In genomic region chr6:73747293-73747692, GRCh38 we compare ENCODE assay signal across 11 cellular contexts. TPM values are rescaled to one million over a fixed set of nuclear protein-coding genes. Genes with fewer than 3 reads are reported as not detected.
DNase-seq lines count a peak whose midpoint lies in the region; ATAC-seq and TF ChIP-seq lines count a peak whose summit lies in the region.
"Had no signal": no experiment of that assay in that cellular context is flagged by ENCODE, and none has a peak within 500 bp of the region (broad histone marks: within the 10 kb centered on the region; RNA-seq: fewer than 3 reads in every experiment).

No MANE protein-coding gene starts in this region.

- no peak overlapping the region for H3K4me3 Mint-ChIP-seq in neural progenitor cell

- H3K27me3 ChIP-seq in neural progenitor cell: no peaks in the 10 kb centered on the region
- H3K27me3 ChIP-seq: tibial artery had no signal

- no peaks in the 10 kb centered on the region for H3K4me1 Mint-ChIP-seq in neural progenitor cell

- H3K4me3 ChIP-seq in neural progenitor cell: no peak overlapping the region
- H3K4me3 ChIP-seq: tibial artery had no signal

- H3K4me1 ChIP-seq in neural progenitor cell: no peaks in the 10 kb centered on the region

- H3K9ac ChIP-seq in neural progenitor cell: no peak overlapping the region

- H3K36me3 ChIP-seq in neural progenitor cell: no peaks in the 10 kb centered on the region
- H3K36me3 ChIP-seq: tibial artery had no signal

- H3K4me2 ChIP-seq in neural progenitor cell: no peak overlapping the region

- H4K20me1 ChIP-seq in neural progenitor cell (ENCODE audit: low read depth): no peaks in the 10 kb centered on the region

- H3K36me3 Mint-ChIP-seq in neural progenitor cell: no peaks in the 10 kb centered on the region

- H3K9me3 Mint-ChIP-seq in neural progenitor cell: no peaks in the 10 kb centered on the region

- H3K27ac ChIP-seq in neural progenitor cell: no peak overlapping the region
- H3K27ac ChIP-seq: tibial artery had no signal

- H3K9me3 ChIP-seq in neural progenitor cell (ENCODE audit: low read depth): no peaks in the 10 kb centered on the region
- H3K9me3 ChIP-seq: tibial artery had no signal

- TF ChIP-seq CTCF in neural progenitor cell (IDR thresholded peaks at IDR 0.05): no peak

- DNase-seq in iris pigment epithelial cell (ENCODE audit: low read depth): peak; percentile 4
- no peak for DNase-seq in GM19240 (ENCODE audit: insufficient read length, low spot score)
- no peak for DNase-seq in islet precursor cell
- no peak for DNase-seq in neural progenitor cell (ENCODE audit: low spot score)
- no peak for DNase-seq in DMS153 (lab: John Stamatoyannopoulos, UW)
- DNase-seq: NCI-H345, nucleus accumbens, tibial artery had no signal

- no peaks in the 10 kb centered on the region for H3K27me3 Mint-ChIP-seq in neural progenitor cell (ENCODE audit: insufficient read depth, low read depth)

- peak; percentile 99 for ATAC-seq in GM18519 (IDR thresholded peaks at IDR 0.05; ENCODE audit: low FRiP score, unreplicated experiment)
- peak; percentile 99 for ATAC-seq in GM21576 (IDR thresholded peaks at IDR 0.05; ENCODE audit: unreplicated experiment)
- ATAC-seq in HG03520 (IDR thresholded peaks at IDR 0.05; ENCODE audit: unreplicated experiment): peak; percentile 98

- no peak overlapping the region for H3K27ac Mint-ChIP-seq in neural progenitor cell

- no peaks in the 10 kb centered on the region for H3K79me2 ChIP-seq in neural progenitor cell (ENCODE audit: low read depth)

- H3F3A ChIP-seq in neural progenitor cell (ENCODE audit: low read depth): no peaks in the 10 kb centered on the region

- H2AFZ ChIP-seq in neural progenitor cell (replicated peaks): no peak overlapping the region

RNA-seq across cellular contexts. Expression of gene CD109, which starts 51.3 kb away (rescaled TPM):
- total RNA-seq in neural progenitor cell (ENCODE audit: low replicate concordance): 1.2 and 1.3 TPM in 2 replicates
